In genomic region chr10:97318772-97319651, GRCh38 we compare ENCODE assay signal across 8 cellular contexts. TPM values are rescaled to one million over a fixed set of nuclear protein-coding genes. Genes with fewer than 3 reads are reported as not detected.
DNase-seq lines count a peak whose midpoint lies in the region; ATAC-seq and TF ChIP-seq lines count a peak whose summit lies in the region.

Gene FRAT1, plus strand, starts transcription at chr10:97319271. Its CDS starts 183 bp downstream, at chr10:97319454.

- TF ChIP-seq CTCF in neutrophil (IDR thresholded peaks at IDR 0.05), result peak; percentile 45

- peak; percentile 79 for ATAC-seq in GM21786 (IDR thresholded peaks at IDR 0.05; ENCODE audit: unreplicated experiment)

- no peaks in the 10 kb centered on the region for H3K9me3 ChIP-seq in neutrophil
- H3K9me3 ChIP-seq in subcutaneous abdominal adipose tissue (ENCODE audit: control insufficient read depth in 5 of 5, low read length in 5 of 5), result no peaks in the 10 kb centered on the region

- H3K9ac ChIP-seq in subcutaneous abdominal adipose tissue (ENCODE audit: low read length in 5 of 5), result peak within 1 kb of the TSS in 4 of 5 donors; percentile 75 to 95 (median 87)

- H3K27me3 ChIP-seq in neutrophil, result no peaks in the 10 kb centered on the region
- H3K27me3 ChIP-seq in subcutaneous abdominal adipose tissue (ENCODE audit: control insufficient read depth in 5 of 5, insufficient read depth in 4 of 5, low read length in 5 of 5), result no peaks in the 10 kb centered on the region

- H3K27ac ChIP-seq in neutrophil (peak within 1 kb of the TSS; percentile 100), subcutaneous abdominal adipose tissue (ENCODE audit: low read depth, low read length) (peak within 1 kb of the TSS; percentile 96)

- H3K36me3 ChIP-seq in neutrophil (peaks cover 21% of the 10 kb centered on the region), subcutaneous abdominal adipose tissue (ENCODE audit: control insufficient read depth in 5 of 5, insufficient read depth in 5 of 5, low read length in 5 of 5) (no peaks in the 10 kb centered on the region)

- peaks cover 66 to 67% of the 10 kb centered on the region in 2 experiments for H3K4me1 ChIP-seq in neutrophil (ENCODE audit: control insufficient read depth in 1 of 2, insufficient read depth in 1 of 2, low read depth in 1 of 2, low read length in 1 of 2)
- peaks cover 4 to 34% (median 30%) of the 10 kb centered on the region in 5 donors for H3K4me1 ChIP-seq in subcutaneous abdominal adipose tissue (ENCODE audit: control insufficient read depth in 5 of 5, insufficient read depth in 5 of 5, low read length in 5 of 5)

- DNase-seq in Daoy (ENCODE audit: low read depth) (peak; percentile 86), Kasumi-1 (lab: John Stamatoyannopoulos, UW) (peak; percentile 90 to 91), SIG-M5 (lab: John Stamatoyannopoulos, UW) (peak; percentile 21), foreskin melanocyte (peak; percentile 86)
- DNase-seq in activated gamma-delta T cell treated with anti-CD3 and anti-CD28 coated beads, Interleukin-2, amount 50 U/mL, for 16 hours (ENCODE audit: low read depth), result peak; percentile 86

- H3K4me3 ChIP-seq in neutrophil (ENCODE audit: low read depth in 1 of 2, low read length in 1 of 2), result peak within 1 kb of the TSS; percentile 94 to 99
- H3K4me3 ChIP-seq in subcutaneous abdominal adipose tissue (ENCODE audit: low read depth in 1 of 5, low read length in 5 of 5), result peak within 1 kb of the TSS; percentile 65 to 95 (median 88)

RNA-seq across cellular contexts. Expression of gene FRAT1, which starts in this region (rescaled TPM):
- total RNA-seq in Daoy (2014; rRNA removed; shearing (Covaris generic)), result 1.3 and 2.2 TPM in 2 replicates

Comparison
In these comparisons a context has a peak if more than half of its experiments do, and no peak if none do; other contexts are left out.
1. Peak in every context shown above with its lines: DNase-seq, ATAC-seq, H3K4me3 ChIP-seq and H3K27ac ChIP-seq.
2. DNase-seq: peak in every context shown above with its lines; median percentile 90 in Kasumi-1; 86 in Daoy; 86 in activated gamma-delta T cell treated with anti-CD3 and anti-CD28 coated beads, Interleukin-2, amount 50 U/mL, for 16 hours; 86 in foreskin melanocyte; 21 in SIG-M5.